In the genomic region with DNA sequence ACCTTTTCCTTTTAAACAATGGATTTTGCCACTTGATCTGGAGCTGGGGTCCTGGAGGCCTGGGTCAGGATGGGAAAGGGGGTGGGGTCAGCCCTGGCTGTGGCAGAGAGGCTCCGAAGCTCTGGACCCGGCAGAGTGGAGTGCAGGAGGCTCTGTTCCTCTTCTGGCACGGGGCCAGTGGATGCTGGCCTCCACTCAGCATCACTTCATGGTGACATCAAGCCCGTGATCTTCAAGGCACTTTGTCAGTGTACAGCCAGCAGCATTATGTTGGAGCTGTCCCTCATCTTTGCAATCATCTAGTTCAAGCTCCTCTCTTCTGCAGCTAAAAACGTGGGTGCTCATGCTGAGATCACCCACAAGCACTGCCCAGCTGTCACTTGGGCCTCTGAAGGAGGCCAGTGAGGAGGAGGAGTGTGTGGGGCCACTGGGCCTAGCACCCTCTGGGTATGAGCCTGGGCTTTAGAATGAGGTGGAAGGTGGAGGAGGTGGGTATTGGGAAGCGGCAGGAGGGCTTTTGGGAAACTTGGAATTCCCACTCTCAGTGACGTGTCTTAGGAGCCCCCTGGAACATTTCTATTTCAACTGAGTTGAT, we compare ENCODE assay signal across 28 cellular contexts. TPM values are rescaled to one million over a fixed set of nuclear protein-coding genes. Genes with fewer than 3 reads are reported as not detected.
"Had no signal": no experiment of that assay in that cellular context is flagged by ENCODE, and none has a peak within 500 bp of the region (broad histone marks: within the 10 kb centered on the region; RNA-seq: fewer than 3 reads in every experiment).

No MANE protein-coding gene starts in this region.

- H3K4me3 ChIP-seq: adrenal gland, body of pancreas, coronary artery, dorsolateral prefrontal cortex, gastrocnemius medialis, pancreas, prostate gland, skin epidermis, testis, transverse colon had no signal

- H3K27me3 ChIP-seq: adrenal gland, body of pancreas, dorsolateral prefrontal cortex, pancreas, testis had no signal

- ATAC-seq: body of pancreas; gastrocnemius medialis; left ventricle myocardium superior; pancreas; sciatic nerve; stimulated activated naive CD8-positive, alpha-beta T cell treated with anti-CD3 and anti-CD28 coated beads, Interleukin-15, Interleukin-2, amounts not matched to agents 100 U/mL and 50 U/mL, for 24 hours had no signal

- H3K9me3 ChIP-seq: adrenal gland, body of pancreas, gastrocnemius medialis, pancreas, prostate gland, testis, transverse colon had no signal

- H3K4me1 ChIP-seq: adrenal gland, body of pancreas, pancreas, prostate gland, testis, transverse colon had no signal

- H3K27ac ChIP-seq: adrenal gland, body of pancreas, coronary artery, dorsolateral prefrontal cortex, gastrocnemius medialis, pancreas, prostate gland, skin epidermis, testis, transverse colon had no signal

- H3K36me3 ChIP-seq: adrenal gland, gastrocnemius medialis, pancreas, prostate gland, transverse colon had no signal

- DNase-seq: activated CD4-positive, alpha-beta T cell treated with anti-CD3 and anti-CD28 coated beads for 4 hours; activated CD4-positive, alpha-beta T cell treated with anti-CD3 and anti-CD28 coated beads, Interleukin-2, amount 50 U/mL, for 48 hours; activated CD8-positive, alpha-beta memory T cell treated with anti-CD3 and anti-CD28 coated beads for 24 hours; activated effector memory CD4-positive, alpha-beta T cell treated with Interleukin-2 at 50 U/mL for 16 hours; activated naive CD4-positive, alpha-beta T cell treated with anti-CD3 and anti-CD28 coated beads for 36 hours; activated naive CD8-positive, alpha-beta T cell treated with anti-CD3 and anti-CD28 coated beads for 36 hours; adrenal gland; aorta; body of pancreas; cerebellar nuclear complex; dorsolateral prefrontal cortex; effector memory CD4-positive, alpha-beta T cell; gastrocnemius medialis; glutamatergic neuron; islet precursor cell; left ventricle myocardium superior; mammary epithelial cell; pancreas; retina; stimulated activated CD4-positive, alpha-beta T cell treated with anti-CD3 and anti-CD28 coated beads, Interleukin-12 subunit alpha, Interleukin-12 subunit beta, amount 100 ng/mL, for 4 hours; stimulated activated CD4-positive, alpha-beta T cell treated with anti-CD3 and anti-CD28 coated beads, Interleukin-4, amount 100 ng/mL, for 1 hour; stimulated activated naive CD8-positive, alpha-beta T cell treated with anti-CD3 and anti-CD28 coated beads, Interleukin-15, Interleukin-2, amounts not matched to agents 100 U/mL and 50 U/mL, for 24 hours; testis; transverse colon had no signal

RNA-seq across cellular contexts. Expression of a gene that starts 45.9 kb away (rescaled TPM):
- total RNA-seq: gastrocnemius medialis, left ventricle myocardium superior, transverse colon had no signal
